Comparison of ENCODE assay signal across 1 cellular context in genomic region chr12:124565656-124566180, GRCh38.
TF ChIP-seq lines count a peak whose summit lies in the region.

No MANE protein-coding gene starts in this region.

TF ChIP-seq in HepG2, 621 proteins besides CTCF, POLR2A, EP300 and RAD21 (continued from another document):
- TF ChIP-seq HDAC1 (CRISPR knock-in tag; IDR thresholded peaks at IDR 0.05) (peak; percentile 11; the same call in 1 of the 2 replicates), NR2F1 (CRISPR knock-in tag; IDR thresholded peaks at IDR 0.05) (peak in 1 of 2 experiments; percentile 20; a peak in 1 of 4 replicates), PCBP1 (IDR thresholded peaks at IDR 0.05; ENCODE audit: borderline replicate concordance, low read depth, low read length) (peak; percentile 93), TBX2 (CRISPR knock-in tag; IDR thresholded peaks at IDR 0.05; ENCODE audit: borderline replicate concordance) (0 out of 2 replicates have a peak, but pooled peaks have one; percentile 5)
